26 cellular contexts compared by ENCODE assay signal in the genomic region with DNA sequence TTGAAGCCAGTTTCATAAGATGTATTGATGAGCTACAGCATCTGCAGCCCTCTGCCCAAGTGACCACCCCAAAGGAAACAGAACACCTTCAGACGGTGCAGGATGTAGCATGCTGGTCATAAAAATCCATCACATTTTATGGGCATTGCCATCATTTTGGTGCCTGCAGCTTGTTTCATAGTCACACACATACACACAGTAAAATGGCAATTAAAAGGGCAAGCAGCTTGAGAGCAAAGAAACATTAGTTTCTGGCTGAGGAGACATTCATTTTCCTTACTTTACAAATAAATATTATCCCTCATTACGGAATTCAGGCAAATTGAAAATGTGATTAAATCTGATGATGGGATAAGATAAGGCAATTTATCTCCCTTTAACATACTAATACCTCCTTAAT.
"Had no signal": no experiment of that assay in that cellular context is flagged by ENCODE, and none has a peak within 500 bp of the region (broad histone marks: within the 10 kb centered on the region; RNA-seq: fewer than 3 reads in every experiment).

No MANE protein-coding gene starts in this region.

- H3K4me3 ChIP-seq: stomach, suprapubic skin, testis, thoracic aorta, thyroid gland, tibial artery, tibial nerve, transverse colon, upper lobe of left lung, upper lobe of right lung, uterus, vagina had no signal

- H3K36me3 ChIP-seq: stomach, suprapubic skin, thoracic aorta, thyroid gland, tibial artery, tibial nerve, transverse colon, upper lobe of left lung, upper lobe of right lung, uterus, vagina had no signal

- H3K27me3 ChIP-seq: suprapubic skin, testis, thyroid gland, tibial artery, tibial nerve, transverse colon, upper lobe of left lung, uterus, vagina had no signal

- ATAC-seq: stimulated activated effector memory CD8-positive, alpha-beta T cell treated with anti-CD3 and anti-CD28 coated beads, Interleukin-12 subunit alpha, Interleukin-12 subunit beta, amount 100 ng/mL, for 72 hours; stimulated activated memory B cell treated with anti-CD40 and anti-IgM and Interleukin-4, amounts not matched to agents 10 μg/mL and 1 μg/mL and 100 μg/mL, for 72 hours; stimulated activated naive B cell treated with anti-CD40 and anti-IgM and Interleukin-4, amounts not matched to agents 10 μg/mL and 1 μg/mL and 100 μg/mL, for 72 hours; stimulated activated naive CD8-positive, alpha-beta T cell treated with anti-CD3 and anti-CD28 coated beads, Interleukin-15, amount 100 ng/mL, for 72 hours; stimulated activated naive CD8-positive, alpha-beta T cell treated with anti-CD3 and anti-CD28 coated beads, Interleukin-15, Interleukin-2, amounts not matched to agents 100 U/mL and 50 U/mL, for 24 hours; upper lobe of right lung had no signal

- H3K9me3 ChIP-seq: stomach, suprapubic skin, testis, thoracic aorta, thyroid gland, tibial artery, tibial nerve, transverse colon, upper lobe of left lung, upper lobe of right lung, uterus, vagina had no signal

- H3K4me1 ChIP-seq: stomach, suprapubic skin, testis, thyroid gland, tibial artery, tibial nerve, upper lobe of left lung, upper lobe of right lung, uterus, vagina had no signal

- H3K27ac ChIP-seq: stomach, suprapubic skin, testis, thoracic aorta, thyroid gland, tibial artery, tibial nerve, transverse colon, upper lobe of left lung, upper lobe of right lung, uterus, vagina had no signal

- DNase-seq: stimulated activated CD4-positive, alpha-beta T cell treated with anti-CD3 and anti-CD28 coated beads, Interleukin-2, amount 100 ng/mL, for 48 hours; stimulated activated CD4-positive, alpha-beta T cell treated with anti-CD3 and anti-CD28 coated beads, Interleukin-4, amount 100 ng/mL, for 1 hour; stimulated activated CD4-positive, alpha-beta T cell treated with anti-CD3 and anti-CD28 coated beads, Interleukin-4, amount 100 ng/mL, for 24 hours; stimulated activated CD4-positive, alpha-beta T cell treated with anti-CD3 and anti-CD28 coated beads, Interleukin-4, amount 100 ng/mL, for 4 hours; stimulated activated CD8-positive, alpha-beta memory T cell treated with anti-CD3 and anti-CD28 coated beads, Interleukin-4, amount 100 ng/mL, for 48 hours; stimulated activated naive B cell treated with anti-CD40 and anti-IgM and Interleukin-4, amounts not matched to agents 10 μg/mL and 1 μg/mL and 100 μg/mL, for 72 hours; stimulated activated naive CD4-positive, alpha-beta T cell; stimulated activated naive CD4-positive, alpha-beta T cell treated with Interleukin-2 at 50 U/mL for 16 hours; stimulated activated naive CD8-positive, alpha-beta T cell treated with anti-CD3 and anti-CD28 coated beads, Interleukin-15, amount 100 ng/mL, for 72 hours; stimulated activated naive CD8-positive, alpha-beta T cell treated with anti-CD3 and anti-CD28 coated beads, Interleukin-15, Interleukin-2, amounts not matched to agents 100 U/mL and 50 U/mL, for 24 hours; stomach; substantia nigra; testis; thyroid gland; tibial artery; transverse colon; trophoblast cell; upper lobe of left lung; upper lobe of right lung; uterus had no signal
